27 cellular contexts compared by ENCODE assay signal in the genomic region with DNA sequence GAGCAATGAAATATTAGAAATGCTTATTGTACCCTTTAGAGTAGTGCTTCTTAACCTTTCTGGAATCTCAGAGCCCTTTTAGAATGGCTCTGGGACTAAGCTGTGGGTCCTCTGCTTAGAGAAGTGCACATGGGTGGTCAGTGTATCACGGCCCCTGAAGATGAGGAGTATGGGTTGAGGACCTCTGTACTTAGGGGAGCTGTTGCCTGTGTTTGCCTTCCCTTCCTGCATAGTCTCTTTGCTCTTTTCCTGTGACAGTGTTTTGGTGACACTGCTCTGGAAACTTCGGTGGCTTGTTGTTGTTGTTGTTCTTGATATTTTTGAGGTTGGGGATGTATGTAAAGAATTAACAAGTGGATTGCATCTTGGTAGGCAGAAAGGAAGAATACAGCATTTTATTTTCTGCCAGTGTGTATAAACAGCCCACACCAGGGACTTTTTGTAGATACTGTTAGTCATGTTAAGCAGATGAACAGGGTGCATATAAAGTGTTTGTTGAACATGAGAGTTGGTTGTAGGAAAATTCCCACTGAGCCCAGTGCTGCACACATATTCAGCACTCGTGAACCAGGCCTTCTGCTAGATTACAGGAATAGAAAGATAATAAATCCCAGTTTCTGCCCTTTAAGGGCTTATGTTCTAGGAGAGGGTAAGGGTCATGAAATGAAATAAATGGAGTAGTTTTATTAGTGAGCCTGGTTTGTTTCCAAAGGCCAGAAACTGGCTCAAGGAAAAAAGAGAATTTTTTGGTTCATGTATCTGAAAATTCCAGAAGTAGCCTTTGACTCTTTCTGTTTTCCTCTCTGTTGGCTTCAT.
DNase-seq lines count a peak whose midpoint lies in the region; FAIRE-seq and TF ChIP-seq lines count a peak whose summit lies in the region.
"Had no signal": no experiment of that assay in that cellular context is flagged by ENCODE, and none has a peak within 500 bp of the region (broad histone marks: within the 10 kb centered on the region; RNA-seq: fewer than 3 reads in every experiment).

No MANE protein-coding gene starts in this region.

- H3K4me1 ChIP-seq in GM23248 (ENCODE audit: insufficient read depth), result no peaks in the 10 kb centered on the region
- H3K4me1 ChIP-seq: esophagus squamous epithelium had no signal

- no peak for FAIRE-seq in GM12892 (lab: Jason Lieb, UNC)
- FAIRE-seq: urothelium cell line had no signal

- no peak for TF ChIP-seq POLR2A in GM12892 (IDR thresholded peaks at IDR 0.05; ENCODE audit: low read depth, low read length)

- H3K9me3 Mint-ChIP-seq in activated CD4-positive, alpha-beta T cell treated with anti-CD3 and anti-CD28 coated beads, Interleukin-2, amount 10 ng/mL, durations not matched to agents 24 days and 14 days, result peaks cover 5% of the 10 kb centered on the region
- no peaks in the 10 kb centered on the region for H3K9me3 Mint-ChIP-seq in activated T-helper 2 cell treated with anti-CD3 and anti-CD28 coated beads, Interferon-gamma antibody, Interleukin-2, Interleukin-4, amounts not matched to agents 10 μg/mL and 5 μg/mL and 100 μg/mL, durations not matched to agents 14 hours and 24 hours and 36 hours
- H3K9me3 Mint-ChIP-seq in immature natural killer cell, result no peaks in the 10 kb centered on the region
- H3K9me3 Mint-ChIP-seq in stimulated activated naive CD8-positive, alpha-beta T cell treated with anti-CD3 and anti-CD28 coated beads, Interleukin-15, Interleukin-2, amounts not matched to agents 100 ng/mL and 50 ng/mL, for 24 hours, result no peaks in the 10 kb centered on the region
- H3K9me3 Mint-ChIP-seq: mesothelial cell of epicardium had no signal

- H3K4me3 ChIP-seq in GM23248, result no peak overlapping the region
- H3K4me3 ChIP-seq: ascending aorta, esophagus squamous epithelium, MG63, prostate gland, skin epidermis had no signal

- intact Hi-C loops in activated CD4-positive, alpha-beta T cell treated with anti-CD3 and anti-CD28 coated beads, Interleukin-2, amount 10 ng/mL, durations not matched to agents 24 days and 14 days (cut with micrococcal nuclease), result no loop called here
- intact Hi-C loops in activated T-helper 2 cell treated with anti-CD3 and anti-CD28 coated beads, Interferon-gamma antibody, Interleukin-2, Interleukin-4, amounts not matched to agents 10 μg/mL and 5 μg/mL and 100 μg/mL, durations not matched to agents 14 hours and 24 hours and 36 hours (cut with micrococcal nuclease), result loop anchor here (5.0 kb wide), 1 partner anchor 48 kb away; no protein-coding TSS in a partner anchor

- H3F3A ChIP-seq in GM23248 (ENCODE audit: insufficient read depth), result no peaks in the 10 kb centered on the region

- no peak overlapping the region for H3K27ac ChIP-seq in GM23248
- H3K27ac ChIP-seq: ascending aorta, esophagus squamous epithelium, HL-60, prostate gland had no signal

- H3K36me3 Mint-ChIP-seq in activated CD4-positive, alpha-beta T cell treated with anti-CD3 and anti-CD28 coated beads, Interleukin-2, amount 10 ng/mL, durations not matched to agents 24 days and 14 days (ENCODE audit: low read depth), result peaks cover 3% of the 10 kb centered on the region
- no peaks in the 10 kb centered on the region for H3K36me3 Mint-ChIP-seq in activated T-helper 2 cell treated with anti-CD3 and anti-CD28 coated beads, Interferon-gamma antibody, Interleukin-2, Interleukin-4, amounts not matched to agents 10 μg/mL and 5 μg/mL and 100 μg/mL, durations not matched to agents 14 hours and 24 hours and 36 hours (ENCODE audit: low read depth)
- H3K36me3 Mint-ChIP-seq in immature natural killer cell, result peaks cover 4 to 14% (median 8%) of the 10 kb centered on the region in 3 donors
- H3K36me3 Mint-ChIP-seq in stimulated activated naive CD8-positive, alpha-beta T cell treated with anti-CD3 and anti-CD28 coated beads, Interleukin-15, Interleukin-2, amounts not matched to agents 100 ng/mL and 50 ng/mL, for 24 hours (ENCODE audit: low read depth), result peaks cover 3% of the 10 kb centered on the region
- H3K36me3 Mint-ChIP-seq: mesothelial cell of epicardium had no signal

- H3K27ac Mint-ChIP-seq in activated CD4-positive, alpha-beta T cell treated with anti-CD3 and anti-CD28 coated beads, Interleukin-2, amount 10 ng/mL, durations not matched to agents 24 days and 14 days, result peak overlapping the region; percentile 69
- peak overlapping the region; percentile 6 for H3K27ac Mint-ChIP-seq in activated T-helper 2 cell treated with anti-CD3 and anti-CD28 coated beads, Interferon-gamma antibody, Interleukin-2, Interleukin-4, amounts not matched to agents 10 μg/mL and 5 μg/mL and 100 μg/mL, durations not matched to agents 14 hours and 24 hours and 36 hours
- H3K27ac Mint-ChIP-seq in immature natural killer cell, result peak overlapping the region; percentile 91 to 99 (median 94)
- peak overlapping the region; percentile 29 for H3K27ac Mint-ChIP-seq in stimulated activated naive CD8-positive, alpha-beta T cell treated with anti-CD3 and anti-CD28 coated beads, Interleukin-15, Interleukin-2, amounts not matched to agents 100 ng/mL and 50 ng/mL, for 24 hours
- H3K27ac Mint-ChIP-seq: IgD-negative memory B cell, mesothelial cell of epicardium had no signal

- no peaks in the 10 kb centered on the region for H3K27me3 ChIP-seq in GM23248 (replicated peaks; ENCODE audit: insufficient read depth)
- H3K27me3 ChIP-seq: ascending aorta, BE2C, esophagus squamous epithelium, MG63 had no signal

- H3K79me2 ChIP-seq in GM23248 (ENCODE audit: insufficient read depth), result no peaks in the 10 kb centered on the region

- no peaks in the 10 kb centered on the region for H4K20me1 ChIP-seq in GM23248 (ENCODE audit: insufficient read depth)

- no peak overlapping the region for H3K9ac ChIP-seq in GM23248

- in situ Hi-C loops in GM23248 (cut with MboI), result no loop called here

- H2AFZ ChIP-seq in GM23248, result no peak overlapping the region

- no peak overlapping the region for H3K4me2 ChIP-seq in GM23248 (ENCODE audit: unreplicated experiment)

- no peaks in the 10 kb centered on the region for H3K9me3 ChIP-seq in GM23248 (ENCODE audit: low read depth)
- H3K9me3 ChIP-seq: ascending aorta, BE2C, esophagus squamous epithelium, MG63, prostate gland had no signal

- no peak overlapping the region for H3K4me3 Mint-ChIP-seq in activated CD4-positive, alpha-beta T cell treated with anti-CD3 and anti-CD28 coated beads, Interleukin-2, amount 10 ng/mL, durations not matched to agents 24 days and 14 days
- no peak overlapping the region for H3K4me3 Mint-ChIP-seq in activated T-helper 2 cell treated with anti-CD3 and anti-CD28 coated beads, Interferon-gamma antibody, Interleukin-2, Interleukin-4, amounts not matched to agents 10 μg/mL and 5 μg/mL and 100 μg/mL, durations not matched to agents 14 hours and 24 hours and 36 hours (ENCODE audit: low read depth)
- H3K4me3 Mint-ChIP-seq in immature natural killer cell, result peak overlapping the region; percentile 5 to 84 (median 61)
- no peak overlapping the region for H3K4me3 Mint-ChIP-seq in stimulated activated naive CD8-positive, alpha-beta T cell treated with anti-CD3 and anti-CD28 coated beads, Interleukin-15, Interleukin-2, amounts not matched to agents 100 ng/mL and 50 ng/mL, for 24 hours
- H3K4me3 Mint-ChIP-seq: IgD-negative memory B cell, mesothelial cell of epicardium, neural crest cell had no signal

- H3K9me2 ChIP-seq in GM23248 (ENCODE audit: insufficient read depth), result no peaks in the 10 kb centered on the region

- no peak for DNase-seq in activated CD4-positive, alpha-beta T cell treated with anti-CD3 and anti-CD28 coated beads, Interleukin-2, amount 10 ng/mL, durations not matched to agents 24 days and 14 days
- no peak for DNase-seq in activated CD4-positive, alpha-beta T cell treated with anti-CD3 and anti-CD28 coated beads for 1 hour
- DNase-seq in activated T-helper 2 cell treated with anti-CD3 and anti-CD28 coated beads, Interferon-gamma antibody, Interleukin-2, Interleukin-4, amounts not matched to agents 10 μg/mL and 5 μg/mL and 100 μg/mL, durations not matched to agents 14 hours and 24 hours and 36 hours (ENCODE audit: low spot score), result no peak
- DNase-seq in immature natural killer cell (no peak), GM23248 (no peak), GM12892 (ENCODE audit: insufficient read length) (no peak), A172 (ENCODE audit: low spot score) (no peak)
- DNase-seq: 8988T; activated CD4-positive, alpha-beta T cell treated with anti-CD3 and anti-CD28 coated beads for 4 hours; activated CD8-positive, alpha-beta memory T cell treated with anti-CD3 and anti-CD28 coated beads, Interleukin-2, amount 50 U/mL, for 48 hours; activated naive CD4-positive, alpha-beta T cell treated with Interleukin-2 at 50 U/mL for 16 hours; BE2C; effector CD8-positive, alpha-beta T cell; esophagus squamous epithelium; MG63; NCI-H146; NCI-H345; SHP77 had no signal

- WGBS in GM23248 (ENCODE audit: low coverage in 1 of 2, low lambda C conversion rate in 2 of 2, missing lambda C conversion rate in 2 of 2), 2 experiments, result 84 to 87% methylated on average over 3 of the region's 3 CpGs

- peaks cover 31% of the 10 kb centered on the region for H3K4me1 Mint-ChIP-seq in activated CD4-positive, alpha-beta T cell treated with anti-CD3 and anti-CD28 coated beads, Interleukin-2, amount 10 ng/mL, durations not matched to agents 24 days and 14 days
- peaks cover 29% of the 10 kb centered on the region for H3K4me1 Mint-ChIP-seq in activated T-helper 2 cell treated with anti-CD3 and anti-CD28 coated beads, Interferon-gamma antibody, Interleukin-2, Interleukin-4, amounts not matched to agents 10 μg/mL and 5 μg/mL and 100 μg/mL, durations not matched to agents 14 hours and 24 hours and 36 hours (ENCODE audit: low read depth)
- H3K4me1 Mint-ChIP-seq in immature natural killer cell, result peaks cover 95 to 99% of the 10 kb centered on the region in 2 donors
- peaks cover 57% of the 10 kb centered on the region for H3K4me1 Mint-ChIP-seq in stimulated activated naive CD8-positive, alpha-beta T cell treated with anti-CD3 and anti-CD28 coated beads, Interleukin-15, Interleukin-2, amounts not matched to agents 100 ng/mL and 50 ng/mL, for 24 hours (ENCODE audit: low read depth)
- H3K4me1 Mint-ChIP-seq: neural crest cell had no signal

- H3K36me3 ChIP-seq in GM23248 (ENCODE audit: low read depth), result no peaks in the 10 kb centered on the region
- H3K36me3 ChIP-seq: ascending aorta, BE2C, esophagus squamous epithelium, MG63, prostate gland had no signal

- no peaks in the 10 kb centered on the region for H3K27me3 Mint-ChIP-seq in activated CD4-positive, alpha-beta T cell treated with anti-CD3 and anti-CD28 coated beads, Interleukin-2, amount 10 ng/mL, durations not matched to agents 24 days and 14 days
- H3K27me3 Mint-ChIP-seq in activated T-helper 2 cell treated with anti-CD3 and anti-CD28 coated beads, Interferon-gamma antibody, Interleukin-2, Interleukin-4, amounts not matched to agents 10 μg/mL and 5 μg/mL and 100 μg/mL, durations not matched to agents 14 hours and 24 hours and 36 hours (ENCODE audit: low read depth), result no peaks in the 10 kb centered on the region
- H3K27me3 Mint-ChIP-seq in immature natural killer cell (ENCODE audit: low read depth in 3 of 3), result peaks cover 0 to 14% (median 7%) of the 10 kb centered on the region in 3 donors
- no peaks in the 10 kb centered on the region for H3K27me3 Mint-ChIP-seq in stimulated activated naive CD8-positive, alpha-beta T cell treated with anti-CD3 and anti-CD28 coated beads, Interleukin-15, Interleukin-2, amounts not matched to agents 100 ng/mL and 50 ng/mL, for 24 hours

Comparison
In these comparisons a context has a peak if more than half of its experiments do, and no peak if none do; other contexts are left out.
1. H3K27ac Mint-ChIP-seq: peak in every context shown above with its lines; median percentile 94 in immature natural killer cell; 69 in activated CD4-positive, alpha-beta T cell treated with anti-CD3 and anti-CD28 coated beads, Interleukin-2, amount 10 ng/mL, durations not matched to agents 24 days and 14 days; 29 in stimulated activated naive CD8-positive, alpha-beta T cell treated with anti-CD3 and anti-CD28 coated beads, Interleukin-15, Interleukin-2, amounts not matched to agents 100 ng/mL and 50 ng/mL, for 24 hours; 6 in activated T-helper 2 cell treated with anti-CD3 and anti-CD28 coated beads, Interferon-gamma antibody, Interleukin-2, Interleukin-4, amounts not matched to agents 10 μg/mL and 5 μg/mL and 100 μg/mL, durations not matched to agents 14 hours and 24 hours and 36 hours.
2. H3K4me3 Mint-ChIP-seq: peak in immature natural killer cell (5 of 5); none in activated CD4-positive, alpha-beta T cell treated with anti-CD3 and anti-CD28 coated beads, Interleukin-2, amount 10 ng/mL, durations not matched to agents 24 days and 14 days (single experiment), activated T-helper 2 cell treated with anti-CD3 and anti-CD28 coated beads, Interferon-gamma antibody, Interleukin-2, Interleukin-4, amounts not matched to agents 10 μg/mL and 5 μg/mL and 100 μg/mL, durations not matched to agents 14 hours and 24 hours and 36 hours (single experiment) and stimulated activated naive CD8-positive, alpha-beta T cell treated with anti-CD3 and anti-CD28 coated beads, Interleukin-15, Interleukin-2, amounts not matched to agents 100 ng/mL and 50 ng/mL, for 24 hours (single experiment).